ENCODE assay signal across 23 cellular contexts in genomic region chr7:136688601-136689000, GRCh38.
"Had no signal": no experiment of that assay in that cellular context is flagged by ENCODE, and none has a peak within 500 bp of the region (broad histone marks: within the 10 kb centered on the region; RNA-seq: fewer than 3 reads in every experiment).

No MANE protein-coding gene starts in this region.

- H3K27ac ChIP-seq: colonic mucosa, coronary artery, dorsolateral prefrontal cortex, epithelial cell of prostate, esophagus muscularis mucosa, esophagus squamous epithelium, foreskin keratinocyte, gastrocnemius medialis, gastroesophageal sphincter, heart left ventricle, heart right ventricle had no signal

- H3K4me1 ChIP-seq: colonic mucosa, esophagus squamous epithelium, foreskin keratinocyte, gastrocnemius medialis, gastroesophageal sphincter, heart left ventricle, heart right ventricle had no signal

- DNase-seq: colonic mucosa; cortex of kidney; dermis blood vessel endothelial cell; dorsolateral prefrontal cortex; effector CD4-positive, alpha-beta T cell; effector CD8-positive, alpha-beta T cell; effector memory CD4-positive, alpha-beta T cell; effector memory CD8-positive, alpha-beta T cell; endodermal cell; erythroblast; esophagus squamous epithelium; foreskin fibroblast; foreskin keratinocyte; foreskin melanocyte; gastrocnemius medialis; glutamatergic neuron; head of caudate nucleus; heart left ventricle; heart right ventricle had no signal

- H3K9me3 ChIP-seq: colonic mucosa, esophagus muscularis mucosa, esophagus squamous epithelium, gastrocnemius medialis, gastroesophageal sphincter, heart left ventricle, heart right ventricle had no signal

- H3K4me3 ChIP-seq: colonic mucosa, coronary artery, dorsolateral prefrontal cortex, esophagus muscularis mucosa, esophagus squamous epithelium, gastrocnemius medialis, gastroesophageal sphincter, heart left ventricle, heart right ventricle had no signal

- H3K27me3 ChIP-seq: colonic mucosa, dorsolateral prefrontal cortex, esophagus muscularis mucosa, esophagus squamous epithelium, foreskin keratinocyte, gastrocnemius medialis, gastroesophageal sphincter, heart left ventricle, heart right ventricle had no signal

- H3K36me3 ChIP-seq: colonic mucosa, esophagus muscularis mucosa, esophagus squamous epithelium, gastrocnemius medialis, gastroesophageal sphincter, heart left ventricle, heart right ventricle had no signal
